ENCODE assay signal across 11 cellular contexts in genomic region chr13:78601124-78601885, GRCh38. TPM values are rescaled to one million over a fixed set of nuclear protein-coding genes. Genes with fewer than 3 reads are reported as not detected.
A peak's percentile ranks its signal among the peaks of the same experiment; 100 is the strongest.
DNase-seq lines count a peak whose midpoint lies in the region; ATAC-seq and TF ChIP-seq lines count a peak whose summit lies in the region.
"Had no signal": no experiment of that assay in that cellular context is flagged by ENCODE, and none has a peak within 500 bp of the region (broad histone marks: within the 10 kb centered on the region; RNA-seq: fewer than 3 reads in every experiment).

No MANE protein-coding gene starts in this region.

- no peak overlapping the region for H3K9ac ChIP-seq in colonic mucosa (ENCODE audit: low read depth in 2 of 2, low read length in 2 of 2)

- peaks cover 15 to 53% (median 39%) of the 10 kb centered on the region in 4 donors for H3K4me1 Mint-ChIP-seq in CD4-positive, CD25-positive, alpha-beta regulatory T cell
- H3K4me1 Mint-ChIP-seq in naive B cell: peaks cover 32 to 43% (median 36%) of the 10 kb centered on the region in 3 donors

- TF ChIP-seq CTCF in colonic mucosa (IDR thresholded peaks at IDR 0.05): no peak

- H3K9me3 Mint-ChIP-seq in CD4-positive, CD25-positive, alpha-beta regulatory T cell: peaks cover 0 to 18% (median 2%) of the 10 kb centered on the region in 7 donors
- peaks cover 0 to 48% (median 20%) of the 10 kb centered on the region in 7 donors for H3K9me3 Mint-ChIP-seq in naive B cell

- H3K27ac ChIP-seq in CD4-positive, CD25-positive, alpha-beta regulatory T cell (ENCODE audit: insufficient read depth, low read length, poor library complexity, severe bottlenecking): no peak overlapping the region
- H3K27ac ChIP-seq in colonic mucosa: no peak overlapping the region

- no peaks in the 10 kb centered on the region for H3K36me3 ChIP-seq in CD4-positive, CD25-positive, alpha-beta regulatory T cell (ENCODE audit: control insufficient read depth, insufficient read depth, low read length)
- H3K36me3 ChIP-seq in colonic mucosa: no peaks in the 10 kb centered on the region
- H3K36me3 ChIP-seq: HAP-1 had no signal

- peaks cover 32% of the 10 kb centered on the region for H3K4me1 ChIP-seq in CD4-positive, CD25-positive, alpha-beta regulatory T cell (ENCODE audit: control insufficient read depth, insufficient read depth, low read length, poor library complexity, severe bottlenecking)
- peaks cover 11% of the 10 kb centered on the region for H3K4me1 ChIP-seq in colonic mucosa

- H3K4me3 Mint-ChIP-seq in CD4-positive, CD25-positive, alpha-beta regulatory T cell: peak overlapping the region; percentile 59 to 84 (median 72)
- peak overlapping the region; percentile 68 to 85 (median 78) for H3K4me3 Mint-ChIP-seq in naive B cell

- H3K36me3 Mint-ChIP-seq in CD4-positive, CD25-positive, alpha-beta regulatory T cell: no peaks in the 10 kb centered on the region
- H3K36me3 Mint-ChIP-seq in naive B cell: peaks cover 5 to 16% of the 10 kb centered on the region in 2 donors

- intact Hi-C loops in colonic mucosa (cut with DNase I): no loop called here

- peaks cover 91% of the 10 kb centered on the region for H3K27me3 Mint-ChIP-seq in CD4-positive, CD25-positive, alpha-beta regulatory T cell
- peaks cover 78 to 84% (median 84%) of the 10 kb centered on the region in 3 donors for H3K27me3 Mint-ChIP-seq in naive B cell

- peak in 1 of 3 donors; percentile 44 for DNase-seq in CD4-positive, CD25-positive, alpha-beta regulatory T cell
- DNase-seq in colonic mucosa (no peak), naive B cell (no peak), GM19238 (ENCODE audit: insufficient read length, low spot score) (no peak), NCI-H2081 treated with DMSO at 0.1 percent for 48 hours (lab: John Stamatoyannopoulos, UW) (no peak), iPS-NIHi11 (ENCODE audit: low spot score) (no peak)
- DNase-seq: amniotic stem cell, midbrain had no signal

- H3K4me3 ChIP-seq in CD4-positive, CD25-positive, alpha-beta regulatory T cell (ENCODE audit: low read depth, low read length): no peak overlapping the region
- H3K4me3 ChIP-seq in colonic mucosa: peak overlapping the region; percentile 15

- H3K9me3 ChIP-seq in CD4-positive, CD25-positive, alpha-beta regulatory T cell (ENCODE audit: control insufficient read depth in 2 of 2, low read length in 2 of 2): peaks cover 3 to 15% of the 10 kb centered on the region in 2 experiments
- H3K9me3 ChIP-seq in colonic mucosa: no peaks in the 10 kb centered on the region
- H3K9me3 ChIP-seq: HAP-1 had no signal

- ATAC-seq in CD4-positive, CD25-positive, alpha-beta regulatory T cell (ENCODE audit: low read depth in 2 of 2): no peak
- ATAC-seq in HG03432 (IDR thresholded peaks at IDR 0.05; ENCODE audit: unreplicated experiment) (peak; percentile 25), naive B cell (ENCODE audit: low read depth in 2 of 2) (peak; percentile 46 to 51), HG03520 (IDR thresholded peaks at IDR 0.05; ENCODE audit: unreplicated experiment) (no peak)

- peaks cover 68% of the 10 kb centered on the region for H3K27me3 ChIP-seq in CD4-positive, CD25-positive, alpha-beta regulatory T cell (ENCODE audit: control insufficient read depth, insufficient read depth, low read length)
- peaks cover 91% of the 10 kb centered on the region for H3K27me3 ChIP-seq in colonic mucosa

- H3K27ac Mint-ChIP-seq in CD4-positive, CD25-positive, alpha-beta regulatory T cell: no peak overlapping the region
- peak overlapping the region in 5 of 6 donors; percentile 11 to 91 (median 63) for H3K27ac Mint-ChIP-seq in naive B cell

RNA-seq across cellular contexts. Expression of gene POU4F1, which starts 2.0 kb away (rescaled TPM):
- total RNA-seq in CD4-positive, CD25-positive, alpha-beta regulatory T cell: 0.22 TPM
- polyA plus RNA-seq in CD4-positive, CD25-positive, alpha-beta regulatory T cell: not detected
- not detected for total RNA-seq in colonic mucosa
- not detected for polyA plus RNA-seq in naive B cell (ENCODE audit: low read depth in 6 of 6)

RNA-seq across cellular contexts. Expression of gene OBI1, which starts 57.6 kb away (rescaled TPM):
- total RNA-seq in CD4-positive, CD25-positive, alpha-beta regulatory T cell: 5.4 TPM
- 10 to 100 TPM; 10.5 to 14.3 (median 11.5) TPM for polyA plus RNA-seq in CD4-positive, CD25-positive, alpha-beta regulatory T cell
- 1 to 10 TPM; 6.8 to 8.0 TPM for total RNA-seq in colonic mucosa
- polyA plus RNA-seq in naive B cell (ENCODE audit: low read depth in 6 of 6): 10 to 100 TPM in 5 of 6 donors, under 1 TPM in 1; 1.00 to 18.5 (median 15.3) TPM

Comparison
In these comparisons a context has a peak if more than half of its experiments do, and no peak if none do; other contexts are left out.
1. ATAC-seq: peak in HG03432 (single experiment) and naive B cell (2 of 2); none in CD4-positive, CD25-positive, alpha-beta regulatory T cell (0 of 2) and HG03520 (single experiment).
2. H3K27ac Mint-ChIP-seq: peak in naive B cell (5 of 6); none in CD4-positive, CD25-positive, alpha-beta regulatory T cell (0 of 3).